In genomic region chr2:138030459-138030858, GRCh38 we compare ENCODE assay signal across 12 cellular contexts.
DNase-seq lines count a peak whose midpoint lies in the region; ATAC-seq and TF ChIP-seq lines count a peak whose summit lies in the region.
"Had no signal": no experiment of that assay in that cellular context is flagged by ENCODE, and none has a peak within 500 bp of the region (broad histone marks: within the 10 kb centered on the region; RNA-seq: fewer than 3 reads in every experiment).

No MANE protein-coding gene starts in this region.

- no peak overlapping the region for H3K27ac ChIP-seq in epithelial cell of prostate
- H3K27ac ChIP-seq: skin epidermis, suprapubic skin had no signal

- in situ Hi-C loops in GM13977 (cut with MboI; ENCODE audit: low pct_unique_long_range_greater_than_20kb, low sequenced_read_pairs, unreplicated experiment): no loop called here

- ATAC-seq in GM21576 (IDR thresholded peaks at IDR 0.05; ENCODE audit: unreplicated experiment) (peak; percentile 79), HG03354 (IDR thresholded peaks at IDR 0.05; ENCODE audit: poor library complexity, severe bottlenecking, unreplicated experiment) (peak; percentile 62), HG03521 (IDR thresholded peaks at IDR 0.05; ENCODE audit: unreplicated experiment) (no peak)
- ATAC-seq: HCT116 had no signal

- TF ChIP-seq CTCF in GM13977 (IDR thresholded peaks at IDR 0.05; ENCODE audit: extremely low read depth, insufficient read depth, missing control alignments) (no peak), osteocyte (IDR thresholded peaks at IDR 0.05) (no peak)

- H3K27ac Mint-ChIP-seq in osteocyte (ENCODE audit: unreplicated experiment): no peak overlapping the region

- H3K9me3 Mint-ChIP-seq in osteocyte (ENCODE audit: unreplicated experiment): no peaks in the 10 kb centered on the region

- no peak overlapping the region for H3K4me3 Mint-ChIP-seq in osteocyte (ENCODE audit: unreplicated experiment)

- DNase-seq in GM13977 (ENCODE audit: low spot score) (peak; percentile 14), epithelial cell of prostate (ENCODE audit: low read depth, low spot score) (peak; percentile 70), NCI-H1694 (lab: John Stamatoyannopoulos, UW) (no peak), NCI-H2171 (lab: John Stamatoyannopoulos, UW) (no peak), osteocyte (ENCODE audit: extremely low spot score, unreplicated experiment) (no peak)
- DNase-seq: Calu3 had no signal

- no peaks in the 10 kb centered on the region for H3K36me3 Mint-ChIP-seq in osteocyte (ENCODE audit: unreplicated experiment)

- no peaks in the 10 kb centered on the region for H3K27me3 Mint-ChIP-seq in osteocyte (ENCODE audit: unreplicated experiment)

- no peaks in the 10 kb centered on the region for H3K4me1 Mint-ChIP-seq in osteocyte (ENCODE audit: unreplicated experiment)

Comparison
In these comparisons a context has a peak if more than half of its experiments do, and no peak if none do; other contexts are left out.
1. DNase-seq: peak in GM13977 (single experiment) and epithelial cell of prostate (single experiment); none in NCI-H1694 (single experiment), NCI-H2171 (single experiment) and osteocyte (single experiment).